ENCODE assay signal across 11 cellular contexts in the genomic region with DNA sequence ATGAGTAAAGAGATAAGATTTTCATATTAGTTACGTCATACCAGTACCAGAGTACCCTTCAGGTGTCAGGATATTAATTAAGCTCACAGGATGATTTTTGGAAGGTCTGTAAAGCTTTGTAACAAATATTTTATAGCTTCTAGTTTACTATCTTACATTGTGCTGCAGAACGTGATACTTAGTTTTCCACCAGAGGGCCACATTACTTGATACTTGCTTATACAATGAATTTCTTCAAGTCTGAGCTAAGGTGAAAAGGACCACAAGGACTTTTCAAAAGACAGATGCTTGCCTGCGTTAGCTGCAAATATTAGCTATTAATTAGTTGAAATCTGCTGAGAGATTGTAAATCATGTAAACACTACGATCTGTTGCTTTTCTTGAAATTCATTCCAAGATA. TPM values are rescaled to one million over a fixed set of nuclear protein-coding genes. Genes with fewer than 3 reads are reported as not detected.
DNase-seq lines count a peak whose midpoint lies in the region; ATAC-seq, FAIRE-seq and TF ChIP-seq lines count a peak whose summit lies in the region.
"Had no signal": no experiment of that assay in that cellular context is flagged by ENCODE, and none has a peak within 500 bp of the region (broad histone marks: within the 10 kb centered on the region; RNA-seq: fewer than 3 reads in every experiment).

No MANE protein-coding gene starts in this region.

- CTCF ChIA-PET in OCI-LY7 (lab: Charles Lee; ENCODE audit: unreplicated experiment) = no interaction called here
- CTCF ChIA-PET in activated naive CD4-positive, alpha-beta T cell treated with anti-CD3 and anti-CD28 coated beads, Interleukin-2, amount 10 ng/mL, durations not matched to agents 7 days and 5 days (lab: Charles Lee) = no interaction called here

- H3K36me3 ChIP-seq in cardiac muscle cell = no peaks in the 10 kb centered on the region
- H3K36me3 ChIP-seq in OCI-LY7 (ENCODE audit: insufficient read depth, low read length) = no peaks in the 10 kb centered on the region
- no peaks in the 10 kb centered on the region for H3K36me3 ChIP-seq in esophagus muscularis mucosa
- H3K36me3 ChIP-seq: HAP-1 had no signal

- H3K4me1 ChIP-seq in cardiac muscle cell (ENCODE audit: low read depth) (no peaks in the 10 kb centered on the region), OCI-LY7 (ENCODE audit: insufficient read depth, low read length, poor library complexity, severe bottlenecking) (no peaks in the 10 kb centered on the region), esophagus muscularis mucosa (peaks cover 0 to 61% (median 48%) of the 10 kb centered on the region in 4 donors)
- H3K4me1 ChIP-seq: HAP-1 had no signal

- DNase-seq in cardiac muscle cell (ENCODE audit: low read depth in 1 of 2, low spot score in 1 of 2) (peak; percentile 35 to 60), Right ventricle myocardium inferior (ENCODE audit: missing footprints) (no peak), OCI-LY7 (ENCODE audit: low spot score) (no peak), esophagus muscularis mucosa (ENCODE audit: extremely low spot score) (no peak), type B pancreatic cell (ENCODE audit: extremely low spot score, unreplicated experiment) (no peak), urothelium cell line (ENCODE audit: low spot score) (no peak)
- DNase-seq in activated naive CD4-positive, alpha-beta T cell treated with anti-CD3 and anti-CD28 coated beads, Interleukin-2, amount 10 ng/mL, durations not matched to agents 7 days and 5 days = no peak
- no peak for DNase-seq in activated T-helper 1 cell treated with anti-CD3 and anti-CD28 coated beads, Interleukin-12 subunit alpha, Interleukin-12 subunit beta, Interleukin-2, Interleukin-4 antibody, amounts not matched to agents 30 ng/mL and 10 ng/mL and 1 ng/mL, durations not matched to agents 14 hours and 24 hours and 36 hours (ENCODE audit: low spot score)
- DNase-seq: activated CD8-positive, alpha-beta memory T cell treated with anti-CD3 and anti-CD28 coated beads for 24 hours; erythroblast had no signal

- H4K20me1 ChIP-seq in OCI-LY7 (ENCODE audit: insufficient read depth, low read length) = no peaks in the 10 kb centered on the region

- no peaks in the 10 kb centered on the region for H3K9me3 Mint-ChIP-seq in type B pancreatic cell
- no peaks in the 10 kb centered on the region for H3K9me3 Mint-ChIP-seq in activated naive CD4-positive, alpha-beta T cell treated with anti-CD3 and anti-CD28 coated beads, Interleukin-2, amount 10 ng/mL, durations not matched to agents 7 days and 5 days
- H3K9me3 Mint-ChIP-seq in activated T-helper 1 cell treated with anti-CD3 and anti-CD28 coated beads, Interleukin-12 subunit alpha, Interleukin-12 subunit beta, Interleukin-2, Interleukin-4 antibody, amounts not matched to agents 30 ng/mL and 10 ng/mL and 1 ng/mL, durations not matched to agents 14 hours and 24 hours and 36 hours = no peaks in the 10 kb centered on the region

- 55% methylated on average over 4 of the region's 4 CpGs for WGBS in esophagus muscularis mucosa

- no peak for TF ChIP-seq POLR2A in esophagus muscularis mucosa (IDR thresholded peaks at IDR 0.05; ENCODE audit: low read depth)

- no peaks in the 10 kb centered on the region for H3K27me3 Mint-ChIP-seq in type B pancreatic cell
- H3K27me3 Mint-ChIP-seq in activated naive CD4-positive, alpha-beta T cell treated with anti-CD3 and anti-CD28 coated beads, Interleukin-2, amount 10 ng/mL, durations not matched to agents 7 days and 5 days = no peaks in the 10 kb centered on the region
- H3K27me3 Mint-ChIP-seq in activated T-helper 1 cell treated with anti-CD3 and anti-CD28 coated beads, Interleukin-12 subunit alpha, Interleukin-12 subunit beta, Interleukin-2, Interleukin-4 antibody, amounts not matched to agents 30 ng/mL and 10 ng/mL and 1 ng/mL, durations not matched to agents 14 hours and 24 hours and 36 hours (ENCODE audit: insufficient read depth) = no peaks in the 10 kb centered on the region

- no peaks in the 10 kb centered on the region for H3K9me2 ChIP-seq in OCI-LY7 (ENCODE audit: insufficient read depth, low read length)

- H3K4me3 ChIP-seq in cardiac muscle cell (no peak overlapping the region), OCI-LY7 (ENCODE audit: low read depth, low read length, poor library complexity, severe bottlenecking) (no peak overlapping the region), esophagus muscularis mucosa (no peak overlapping the region)
- H3K4me3 ChIP-seq: HAP-1 had no signal

- H3K27ac Mint-ChIP-seq in type B pancreatic cell = no peak overlapping the region
- H3K27ac Mint-ChIP-seq in activated naive CD4-positive, alpha-beta T cell treated with anti-CD3 and anti-CD28 coated beads, Interleukin-2, amount 10 ng/mL, durations not matched to agents 7 days and 5 days = no peak overlapping the region
- H3K27ac Mint-ChIP-seq in activated T-helper 1 cell treated with anti-CD3 and anti-CD28 coated beads, Interleukin-12 subunit alpha, Interleukin-12 subunit beta, Interleukin-2, Interleukin-4 antibody, amounts not matched to agents 30 ng/mL and 10 ng/mL and 1 ng/mL, durations not matched to agents 14 hours and 24 hours and 36 hours = no peak overlapping the region

- intact Hi-C loops in Right ventricle myocardium inferior (cut with DNase I) = no loop called here
- intact Hi-C loops in OCI-LY7 (cut with micrococcal nuclease; ENCODE audit: unreplicated experiment) = no loop called here
- intact Hi-C loops in esophagus muscularis mucosa (cut with DNase I) = loop anchor here (5.0 kb wide), 1 partner anchor 235 kb away; no protein-coding TSS in a partner anchor
- intact Hi-C loops in activated T-helper 1 cell treated with anti-CD3 and anti-CD28 coated beads, Interleukin-12 subunit alpha, Interleukin-12 subunit beta, Interleukin-2, Interleukin-4 antibody, amounts not matched to agents 30 ng/mL and 10 ng/mL and 1 ng/mL, durations not matched to agents 14 hours and 24 hours and 36 hours (cut with micrococcal nuclease) = no loop called here

- H3K36me3 Mint-ChIP-seq in type B pancreatic cell = no peaks in the 10 kb centered on the region
- H3K36me3 Mint-ChIP-seq in activated naive CD4-positive, alpha-beta T cell treated with anti-CD3 and anti-CD28 coated beads, Interleukin-2, amount 10 ng/mL, durations not matched to agents 7 days and 5 days = no peaks in the 10 kb centered on the region
- no peaks in the 10 kb centered on the region for H3K36me3 Mint-ChIP-seq in activated T-helper 1 cell treated with anti-CD3 and anti-CD28 coated beads, Interleukin-12 subunit alpha, Interleukin-12 subunit beta, Interleukin-2, Interleukin-4 antibody, amounts not matched to agents 30 ng/mL and 10 ng/mL and 1 ng/mL, durations not matched to agents 14 hours and 24 hours and 36 hours (ENCODE audit: low read depth)

- H3K4me2 ChIP-seq in OCI-LY7 (ENCODE audit: low read length) = no peak overlapping the region

- peaks cover 4% of the 10 kb centered on the region for H3K4me1 Mint-ChIP-seq in type B pancreatic cell (ENCODE audit: unreplicated experiment)
- H3K4me1 Mint-ChIP-seq in activated naive CD4-positive, alpha-beta T cell treated with anti-CD3 and anti-CD28 coated beads, Interleukin-2, amount 10 ng/mL, durations not matched to agents 7 days and 5 days = no peaks in the 10 kb centered on the region
- H3K4me1 Mint-ChIP-seq in activated T-helper 1 cell treated with anti-CD3 and anti-CD28 coated beads, Interleukin-12 subunit alpha, Interleukin-12 subunit beta, Interleukin-2, Interleukin-4 antibody, amounts not matched to agents 30 ng/mL and 10 ng/mL and 1 ng/mL, durations not matched to agents 14 hours and 24 hours and 36 hours (ENCODE audit: low read depth) = no peaks in the 10 kb centered on the region

- TF ChIP-seq CTCF in cardiac muscle cell (IDR thresholded peaks at IDR 0.05; ENCODE audit: low read depth, low read length) = peak; percentile 48
- peak; percentile 31; the same call in 1 of the 2 replicates for TF ChIP-seq CTCF in OCI-LY7 (conservative IDR thresholded peaks at IDR 0.05; ENCODE audit: low read length)
- TF ChIP-seq CTCF in esophagus muscularis mucosa (IDR thresholded peaks at IDR 0.05) = peak; percentile 47 to 53 (median 53)
- peak; percentile 66 for TF ChIP-seq CTCF in type B pancreatic cell (conservative IDR thresholded peaks at IDR 0.05)

- ATAC-seq in Right ventricle myocardium inferior = no peak

- BruUV-seq in OCI-LY7 (replicated peaks; lab: Mats Ljungman, UMichigan) = no TSS peak

- H3K27ac ChIP-seq in cardiac muscle cell (no peak overlapping the region), OCI-LY7 (ENCODE audit: low read depth, low read length, poor library complexity, severe bottlenecking) (no peak overlapping the region), esophagus muscularis mucosa (replicated peaks in 1 of 4) (no peak overlapping the region)

- TF ChIP-seq EP300 in esophagus muscularis mucosa (IDR thresholded peaks at IDR 0.05) = no peak

- no peak overlapping the region for H2AFZ ChIP-seq in OCI-LY7 (ENCODE audit: low read length)

- H3K9me3 ChIP-seq in cardiac muscle cell (ENCODE audit: low read depth) (no peaks in the 10 kb centered on the region), OCI-LY7 (ENCODE audit: low read length) (no peaks in the 10 kb centered on the region), esophagus muscularis mucosa (no peaks in the 10 kb centered on the region)
- H3K9me3 ChIP-seq: HAP-1 had no signal

- H3K27me3 ChIP-seq in cardiac muscle cell = peaks cover 19% of the 10 kb centered on the region
- H3K27me3 ChIP-seq in esophagus muscularis mucosa = no peaks in the 10 kb centered on the region

- no peak for FAIRE-seq in urothelium cell line (lab: Jason Lieb, UNC)

- H3K4me3 Mint-ChIP-seq in type B pancreatic cell = no peak overlapping the region
- no peak overlapping the region for H3K4me3 Mint-ChIP-seq in activated naive CD4-positive, alpha-beta T cell treated with anti-CD3 and anti-CD28 coated beads, Interleukin-2, amount 10 ng/mL, durations not matched to agents 7 days and 5 days
- H3K4me3 Mint-ChIP-seq in activated T-helper 1 cell treated with anti-CD3 and anti-CD28 coated beads, Interleukin-12 subunit alpha, Interleukin-12 subunit beta, Interleukin-2, Interleukin-4 antibody, amounts not matched to agents 30 ng/mL and 10 ng/mL and 1 ng/mL, durations not matched to agents 14 hours and 24 hours and 36 hours = no peak overlapping the region

- no peaks in the 10 kb centered on the region for H3K79me2 ChIP-seq in OCI-LY7 (ENCODE audit: insufficient read depth, low read depth, low read length)

- POLR2A ChIA-PET in OCI-LY7 (lab: Charles Lee) = interaction anchor here (1.8 kb wide), 1 partner anchor 12 kb away, joined by 4 read pairs; no protein-coding TSS in a partner anchor

RNA-seq across cellular contexts. Expression of a gene that starts 12.2 kb away (rescaled TPM):
- 1.5 and 2.7 TPM in 2 replicates for total RNA-seq in cardiac muscle cell
- polyA plus RNA-seq in cardiac muscle cell = 1.1 and 1.3 TPM in 2 replicates
- 2.4 TPM for total RNA-seq in Right ventricle myocardium inferior
- total RNA-seq in OCI-LY7 (2014; rRNA removed; shearing (Covaris generic)) = not detected in 2 replicates
- not detected in 2 replicates for total RNA-seq in OCI-LY7 (2022)
- 10 to 100 TPM; 37.1 to 54.2 (median 48.0) TPM for total RNA-seq in esophagus muscularis mucosa
- total RNA-seq in type B pancreatic cell (ENCODE audit: low replicate concordance) = 3.4 and 24.0 TPM in 2 replicates
- not detected in 2 replicates for total RNA-seq in activated T-helper 1 cell treated with anti-CD3 and anti-CD28 coated beads, Interleukin-12 subunit alpha, Interleukin-12 subunit beta, Interleukin-2, Interleukin-4 antibody, amounts not matched to agents 30 ng/mL and 10 ng/mL and 1 ng/mL, durations not matched to agents 14 hours and 24 hours and 36 hours

Comparison
In these comparisons a context has a peak if more than half of its experiments do, and no peak if none do; other contexts are left out.
1. DNase-seq: peak in cardiac muscle cell (2 of 2); none in Right ventricle myocardium inferior (single experiment), OCI-LY7 (single experiment), esophagus muscularis mucosa (single experiment), type B pancreatic cell (single experiment), urothelium cell line (single experiment), activated naive CD4-positive, alpha-beta T cell treated with anti-CD3 and anti-CD28 coated beads, Interleukin-2, amount 10 ng/mL, durations not matched to agents 7 days and 5 days (single experiment) and activated T-helper 1 cell treated with anti-CD3 and anti-CD28 coated beads, Interleukin-12 subunit alpha, Interleukin-12 subunit beta, Interleukin-2, Interleukin-4 antibody, amounts not matched to agents 30 ng/mL and 10 ng/mL and 1 ng/mL, durations not matched to agents 14 hours and 24 hours and 36 hours (single experiment).
2. Peak in every context shown above with its lines, with median percentiles within 50 percentile points of each other: CTCF ChIP-seq.